ENCODE assay signal across 9 cellular contexts in genomic region chr11:2196970-2197770, GRCh38. TPM values are rescaled to one million over a fixed set of nuclear protein-coding genes. Genes with fewer than 3 reads are reported as not detected.
DNase-seq lines count a peak whose midpoint lies in the region; ATAC-seq and TF ChIP-seq lines count a peak whose summit lies in the region.
"Had no signal": no experiment of that assay in that cellular context is flagged by ENCODE, and none has a peak within 500 bp of the region (broad histone marks: within the 10 kb centered on the region; RNA-seq: fewer than 3 reads in every experiment).

No MANE protein-coding gene starts in this region.

- H3K27me3 ChIP-seq in osteoblast (ENCODE audit: insufficient read depth, low read length) (peaks cover 6% of the 10 kb centered on the region), thoracic aorta (replicated peaks; ENCODE audit: insufficient read depth) (no peaks in the 10 kb centered on the region)

- H3K9me3 ChIP-seq in osteoblast (ENCODE audit: low read depth, low read length), result no peaks in the 10 kb centered on the region
- no peaks in the 10 kb centered on the region for H3K9me3 ChIP-seq in thoracic aorta

- intact Hi-C loops in activated T-helper 2 cell treated with anti-CD3 and anti-CD28 coated beads, Interferon-gamma antibody, Interleukin-2, Interleukin-4, amounts not matched to agents 10 μg/mL and 5 μg/mL and 100 μg/mL, durations not matched to agents 14 hours and 24 hours and 36 hours (cut with micrococcal nuclease), result loop anchor here (1.0 to 5.0 kb wide), 3 partner anchors 102 to 222 kb away; partner anchors contain the start of gene TSSC4

- no peaks in the 10 kb centered on the region for H3K4me1 ChIP-seq in osteoblast (ENCODE audit: insufficient read depth, low read length)
- no peaks in the 10 kb centered on the region for H3K4me1 ChIP-seq in thoracic aorta (ENCODE audit: control insufficient read depth in 1 of 2, low read depth in 2 of 2)

- H3K27ac ChIP-seq in osteoblast (ENCODE audit: low read depth, low read length) (no peak overlapping the region), thoracic aorta (no peak overlapping the region)

- no peaks in the 10 kb centered on the region for H3K36me3 Mint-ChIP-seq in activated T-helper 2 cell treated with anti-CD3 and anti-CD28 coated beads, Interferon-gamma antibody, Interleukin-2, Interleukin-4, amounts not matched to agents 10 μg/mL and 5 μg/mL and 100 μg/mL, durations not matched to agents 14 hours and 24 hours and 36 hours (ENCODE audit: low read depth)

- no peaks in the 10 kb centered on the region for H3K9me3 Mint-ChIP-seq in activated T-helper 2 cell treated with anti-CD3 and anti-CD28 coated beads, Interferon-gamma antibody, Interleukin-2, Interleukin-4, amounts not matched to agents 10 μg/mL and 5 μg/mL and 100 μg/mL, durations not matched to agents 14 hours and 24 hours and 36 hours

- peaks cover 3% of the 10 kb centered on the region for H3K4me1 Mint-ChIP-seq in activated T-helper 2 cell treated with anti-CD3 and anti-CD28 coated beads, Interferon-gamma antibody, Interleukin-2, Interleukin-4, amounts not matched to agents 10 μg/mL and 5 μg/mL and 100 μg/mL, durations not matched to agents 14 hours and 24 hours and 36 hours (ENCODE audit: low read depth)

- H3K79me2 ChIP-seq in osteoblast (ENCODE audit: insufficient read depth, low read length), result no peaks in the 10 kb centered on the region

- H3K36me3 ChIP-seq in osteoblast (ENCODE audit: insufficient read depth, low read length) (no peaks in the 10 kb centered on the region), thoracic aorta (no peaks in the 10 kb centered on the region)

- H3K27ac Mint-ChIP-seq in activated T-helper 2 cell treated with anti-CD3 and anti-CD28 coated beads, Interferon-gamma antibody, Interleukin-2, Interleukin-4, amounts not matched to agents 10 μg/mL and 5 μg/mL and 100 μg/mL, durations not matched to agents 14 hours and 24 hours and 36 hours, result no peak overlapping the region

- no peaks in the 10 kb centered on the region for H4K20me1 ChIP-seq in osteoblast (ENCODE audit: insufficient read depth, low read length)

- TF ChIP-seq CTCF in fibroblast of villous mesenchyme (IDR thresholded peaks at IDR 0.05; ENCODE audit: insufficient read depth, low read depth, low read length), result peak; percentile 85
- peak; percentile 68 for TF ChIP-seq CTCF in osteoblast (IDR thresholded peaks at IDR 0.05; ENCODE audit: extremely low read depth, low read depth, low read length)
- peak; percentile 84 for TF ChIP-seq CTCF in thoracic aorta (IDR thresholded peaks at IDR 0.05)

- no peak overlapping the region for H3K4me3 ChIP-seq in fibroblast of villous mesenchyme (ENCODE audit: low read depth, low read length)
- H3K4me3 ChIP-seq in osteoblast (ENCODE audit: insufficient read depth, low read length), result no peak overlapping the region
- H3K4me3 ChIP-seq in thoracic aorta, result no peak overlapping the region

- ATAC-seq in thoracic aorta (ENCODE audit: insufficient number of reproducible peaks, low FRiP score, low read depth) (no peak), HG03571 (IDR thresholded peaks at IDR 0.05; ENCODE audit: unreplicated experiment) (no peak)

- no peak overlapping the region for H2AFZ ChIP-seq in osteoblast (ENCODE audit: low read length)

- peaks cover 11% of the 10 kb centered on the region for H3K27me3 Mint-ChIP-seq in activated T-helper 2 cell treated with anti-CD3 and anti-CD28 coated beads, Interferon-gamma antibody, Interleukin-2, Interleukin-4, amounts not matched to agents 10 μg/mL and 5 μg/mL and 100 μg/mL, durations not matched to agents 14 hours and 24 hours and 36 hours (ENCODE audit: low read depth)

- peak; percentile 58 for DNase-seq in DMS153 treated with DMSO at 0.1 percent for 48 hours (lab: John Stamatoyannopoulos, UW; ENCODE audit: unreplicated experiment)
- peak; percentile 31 for DNase-seq in KG1 (lab: John Stamatoyannopoulos, UW)
- peak; percentile 46 for DNase-seq in RPMI7951 (ENCODE audit: low read depth)
- peak; percentile 56 for DNase-seq in activated T-helper 2 cell treated with anti-CD3 and anti-CD28 coated beads, Interferon-gamma antibody, Interleukin-2, Interleukin-4, amounts not matched to agents 10 μg/mL and 5 μg/mL and 100 μg/mL, durations not matched to agents 14 hours and 24 hours and 36 hours (ENCODE audit: low spot score)
- peak; percentile 52 for DNase-seq in fibroblast of villous mesenchyme (ENCODE audit: low read depth)
- peak; percentile 96 for DNase-seq in osteoblast (ENCODE audit: insufficient read length, low spot score, missing footprints)
- peak; percentile 19 for DNase-seq in thoracic aorta (ENCODE audit: low spot score)

- H3K4me3 Mint-ChIP-seq in activated T-helper 2 cell treated with anti-CD3 and anti-CD28 coated beads, Interferon-gamma antibody, Interleukin-2, Interleukin-4, amounts not matched to agents 10 μg/mL and 5 μg/mL and 100 μg/mL, durations not matched to agents 14 hours and 24 hours and 36 hours (ENCODE audit: low read depth), result no peak overlapping the region

- no peak overlapping the region for H3K4me2 ChIP-seq in osteoblast (ENCODE audit: insufficient read depth, low read length)

RNA-seq across cellular contexts. Expression of gene TH, which starts 25.6 kb away (rescaled TPM):
- total RNA-seq in RPMI7951 (2014; rRNA removed; shearing (Covaris generic)), result 0.24 and 0.88 TPM in 2 replicates
- total RNA-seq in activated T-helper 2 cell treated with anti-CD3 and anti-CD28 coated beads, Interferon-gamma antibody, Interleukin-2, Interleukin-4, amounts not matched to agents 10 μg/mL and 5 μg/mL and 100 μg/mL, durations not matched to agents 14 hours and 24 hours and 36 hours, result not detected in 2 replicates
- total RNA-seq in fibroblast of villous mesenchyme (not detected in 2 replicates), osteoblast (under 0.01 TPM in 1 of 2 replicates, not detected in the other), thoracic aorta (not detected)
- total RNA-seq: T-helper 1 cell treated with Interleukin-12 subunit alpha and Interleukin-12 subunit beta and Interleukin-4 antibody, amounts not matched to agents 30 ng/mL and 1 ng/mL, for 36 hours had no signal

RNA-seq across cellular contexts. Expression of gene INS, which starts 36.2 kb away (rescaled TPM):
- not detected in 2 replicates for total RNA-seq in RPMI7951 (2014; rRNA removed; shearing (Covaris generic))
- total RNA-seq in activated T-helper 2 cell treated with anti-CD3 and anti-CD28 coated beads, Interferon-gamma antibody, Interleukin-2, Interleukin-4, amounts not matched to agents 10 μg/mL and 5 μg/mL and 100 μg/mL, durations not matched to agents 14 hours and 24 hours and 36 hours, result not detected in 2 replicates
- not detected in 2 replicates for total RNA-seq in fibroblast of villous mesenchyme
- not detected in 2 replicates for total RNA-seq in osteoblast
- not detected for total RNA-seq in thoracic aorta
- total RNA-seq: T-helper 1 cell treated with Interleukin-12 subunit alpha and Interleukin-12 subunit beta and Interleukin-4 antibody, amounts not matched to agents 30 ng/mL and 1 ng/mL, for 36 hours had no signal

RNA-seq across cellular contexts. Expression of gene IGF2, which starts 58.0 kb away (rescaled TPM):
- not detected in 2 replicates for total RNA-seq in RPMI7951 (2014; rRNA removed; shearing (Covaris generic))
- total RNA-seq in activated T-helper 2 cell treated with anti-CD3 and anti-CD28 coated beads, Interferon-gamma antibody, Interleukin-2, Interleukin-4, amounts not matched to agents 10 μg/mL and 5 μg/mL and 100 μg/mL, durations not matched to agents 14 hours and 24 hours and 36 hours, result 0.05 and 0.16 TPM in 2 replicates
- 26.8 and 44.8 TPM in 2 replicates for total RNA-seq in fibroblast of villous mesenchyme
- 53.9 and 68.8 TPM in 2 replicates for total RNA-seq in osteoblast
- total RNA-seq in thoracic aorta, result 10 to 100 TPM; 31.7 to 39.4 TPM

Comparison
In these comparisons a context has a peak if more than half of its experiments do, and no peak if none do; other contexts are left out.
1. DNase-seq: peak in every context shown above with its lines; median percentile 96 in osteoblast; 58 in DMS153 treated with DMSO at 0.1 percent for 48 hours; 56 in activated T-helper 2 cell treated with anti-CD3 and anti-CD28 coated beads, Interferon-gamma antibody, Interleukin-2, Interleukin-4, amounts not matched to agents 10 μg/mL and 5 μg/mL and 100 μg/mL, durations not matched to agents 14 hours and 24 hours and 36 hours; 52 in fibroblast of villous mesenchyme; 46 in RPMI7951; 31 in KG1; 19 in thoracic aorta.
2. RNA of gene IGF2, which starts 58.0 kb away (total RNA-seq): 53.9 to 68.8 TPM in osteoblast, 31.7 to 39.4 TPM in thoracic aorta and 26.8 to 44.8 TPM in fibroblast of villous mesenchyme; 0.05 to 0.16 TPM in activated T-helper 2 cell treated with anti-CD3 and anti-CD28 coated beads, Interferon-gamma antibody, Interleukin-2, Interleukin-4, amounts not matched to agents 10 μg/mL and 5 μg/mL and 100 μg/mL, durations not matched to agents 14 hours and 24 hours and 36 hours and not detected in RPMI7951; every median in the first group is over 10 times any median in the second.
3. Peak in every context shown above with its lines, with median percentiles within 50 percentile points of each other: CTCF ChIP-seq.